17 cellular contexts compared by ENCODE assay signal in genomic region chr11:120867531-120867930, GRCh38.
A peak's percentile ranks its signal among the peaks of the same experiment; 100 is the strongest.
DNase-seq lines count a peak whose midpoint lies in the region; ATAC-seq, FAIRE-seq and TF ChIP-seq lines count a peak whose summit lies in the region.
"Had no signal": no experiment of that assay in that cellular context is flagged by ENCODE, and none has a peak within 500 bp of the region (broad histone marks: within the 10 kb centered on the region; RNA-seq: fewer than 3 reads in every experiment).

No MANE protein-coding gene starts in this region.

- H3K79me1 ChIP-seq in H1 (ENCODE audit: low read depth, low read length) = no peaks in the 10 kb centered on the region

- no peak overlapping the region for H3K4ac ChIP-seq in H1 (replicated peaks; ENCODE audit: insufficient read length, low read depth, low read length)

- CTCF ChIA-PET in H1 (lab: Charles Lee; ENCODE audit: partially characterized antibody) = interaction anchor here (0.6 to 2.2 kb wide), 7 partner anchors 11 to 157 kb away, joined by 3 to 10 read pairs (median 4); no protein-coding TSS in a partner anchor

- H4K8ac ChIP-seq in H1 (ENCODE audit: extremely low read depth, insufficient read depth, low read length) = no peak overlapping the region

- H3K36me3 ChIP-seq in H1 (ENCODE audit: control insufficient read depth in 2 of 4, insufficient read depth in 4 of 4, low read length in 3 of 4) = no peaks in the 10 kb centered on the region
- H3K36me3 ChIP-seq: SJCRH30 had no signal

- no peak overlapping the region for H3K56ac ChIP-seq in H1 (replicated peaks; ENCODE audit: insufficient read length, low read depth, low read length)

- TF ChIP-seq EP300 in H1 (IDR thresholded peaks at IDR 0.05; ENCODE audit: borderline replicate concordance in 1 of 2, low read depth in 2 of 2, low read length in 2 of 2) = no peak

- no peak overlapping the region for H2BK5ac ChIP-seq in H1 (ENCODE audit: low read depth, low read length)

- no peak for TF ChIP-seq RAD21 in H1 (IDR thresholded peaks at IDR 0.05 in 1 of 2, conservative IDR thresholded peaks at IDR 0.05 in 1 of 2; ENCODE audit: low read depth in 2 of 2, low read length in 2 of 2)

- no peak overlapping the region for H3K18ac ChIP-seq in H1 (ENCODE audit: extremely low read depth, low read length)

- H2BK12ac ChIP-seq in H1 (ENCODE audit: low read depth, low read length) = no peak overlapping the region

- no peaks in the 10 kb centered on the region for H3K9me3 ChIP-seq in H1 (ENCODE audit: insufficient read depth in 2 of 2, low read depth in 1 of 2, low read length in 1 of 2)
- H3K9me3 ChIP-seq: SJCRH30 had no signal

- H2BK120ac ChIP-seq in H1 (replicated peaks; ENCODE audit: low read depth, low read length) = no peak overlapping the region

- POLR2A ChIA-PET in H1 (lab: Charles Lee; ENCODE audit: partially characterized antibody) = interaction anchor here (0.7 kb wide), 1 partner anchor 17 kb away, joined by 3 read pairs; no protein-coding TSS in a partner anchor

- H2BK15ac ChIP-seq in H1 (ENCODE audit: low read length) = no peak overlapping the region

- no peak overlapping the region for H3K9ac ChIP-seq in H1 (replicated peaks in 1 of 4; ENCODE audit: extremely low read depth in 1 of 4, low read depth in 3 of 4, low read length in 3 of 4)

- no peaks in the 10 kb centered on the region for H4K20me1 ChIP-seq in H1 (replicated peaks in 1 of 2; ENCODE audit: control insufficient read depth in 1 of 2, insufficient read depth in 2 of 2, low read length in 2 of 2)

- H3K79me2 ChIP-seq in H1 (ENCODE audit: control insufficient read depth in 1 of 2, insufficient read depth in 2 of 2, low read length in 2 of 2) = no peaks in the 10 kb centered on the region

- H3K14ac ChIP-seq in H1 (ENCODE audit: insufficient read length) = no peak overlapping the region

- no peak overlapping the region for H2AK5ac ChIP-seq in H1 (ENCODE audit: low read depth, low read length)

- WGBS in H1 (ENCODE audit: extremely low coverage in 1 of 2, insufficient coverage in 1 of 2, insufficient read length in 1 of 2, insufficient replicate concordance in 2 of 2, low coverage in 1 of 2, low lambda C conversion rate in 2 of 2, missing lambda C conversion rate in 1 of 2), 2 experiments = 82% methylated on average over 11 of the region's 11 CpGs; no CpG with 5 or more reads in 1 of the 2 experiments

- no peak for TF ChIP-seq POLR2A in H1 (IDR thresholded peaks at IDR 0.05; ENCODE audit: control extremely low read depth in 1 of 2, low read depth in 2 of 2, low read length in 2 of 2)

- FAIRE-seq in H1 (lab: Jason Lieb, UNC) = no peak
- FAIRE-seq: GM12892, H54 had no signal

- TF ChIP-seq CTCF in H1 (IDR thresholded peaks at IDR 0.05; ENCODE audit: control extremely low read depth in 1 of 3, insufficient read depth in 1 of 3, low read depth in 1 of 3, low read length in 3 of 3) = no peak

- no peak overlapping the region for H3K23ac ChIP-seq in H1 (ENCODE audit: insufficient read length)

- H2BK20ac ChIP-seq in H1 (ENCODE audit: low read length) = 0 out of 2 replicates have a peak overlapping the region, but pooled peaks have one; percentile 32

- H4K5ac ChIP-seq in H1 (ENCODE audit: insufficient read length, low read depth, low read length) = no peak overlapping the region

- no peak overlapping the region for H4K91ac ChIP-seq in H1 (replicated peaks; ENCODE audit: insufficient read length, low read length)

- H3K27ac ChIP-seq in H1 (ENCODE audit: low read depth, low read length) = no peak overlapping the region
- H3K27ac ChIP-seq: RWPE1, SJCRH30 had no signal

- intact Hi-C loops in left colon (cut with DNase I, micrococcal nuclease) = no loop called here

- no peaks in the 10 kb centered on the region; the same call in 1 of the 2 replicates for H3K23me2 ChIP-seq in H1 (ENCODE audit: low read depth, low read length)

- no peak overlapping the region for H2AFZ ChIP-seq in H1 (ENCODE audit: low read length)

- peak overlapping the region in 1 of 2 experiments; percentile 8; a peak in 1 of 4 replicates for H3K4me2 ChIP-seq in H1 (ENCODE audit: insufficient read depth in 1 of 2, low read depth in 2 of 2, low read length in 2 of 2)

- H3K4me3 ChIP-seq in H1 (ENCODE audit: extremely low read depth in 1 of 4, insufficient read depth in 2 of 4, low read depth in 3 of 4, low read length in 4 of 4) = no peak overlapping the region
- H3K4me3 ChIP-seq: SJCRH30 had no signal

- DNase-seq in NCI-H1417 (lab: John Stamatoyannopoulos, UW) = peak in 2 of 3 experiments; percentile 50 to 75
- DNase-seq in NCI-H1417 treated with DMSO at 0.1 percent for 48 hours (lab: John Stamatoyannopoulos, UW) = no peak
- DNase-seq in NCI-H345 treated with DMSO at 0.1 percent for 48 hours (lab: John Stamatoyannopoulos, UW; ENCODE audit: unreplicated experiment) = peak; percentile 11
- DNase-seq in H1 (ENCODE audit: low read depth in 1 of 2, low spot score in 2 of 2) = peak in 1 of 2 experiments; percentile 51
- DNase-seq in islet precursor cell = peak; percentile 66
- DNase-seq in left colon = no peak
- no peak for DNase-seq in kidney tubule cell (ENCODE audit: low spot score)
- DNase-seq: 8988T; CD4-positive, alpha-beta memory T cell; NCI-H1092; NCI-H187 treated with DMSO at 0.1 percent for 48 hours; NCI-H510A treated with DMSO at 0.1 percent for 48 hours; SJCRH30 had no signal

- no peaks in the 10 kb centered on the region for H3K4me1 ChIP-seq in H1 (replicated peaks in 1 of 4; ENCODE audit: control insufficient read depth in 3 of 4, insufficient read depth in 4 of 4, low read length in 3 of 4)
- H3K4me1 ChIP-seq: SJCRH30 had no signal

- H3K27me3 ChIP-seq in H1 (replicated peaks in 1 of 4; ENCODE audit: control insufficient read depth in 3 of 4, extremely low read depth in 1 of 4, insufficient read depth in 3 of 4, low read length in 3 of 4) = no peaks in the 10 kb centered on the region; a peak in 1 of 7 replicates
- H3K27me3 ChIP-seq: SJCRH30 had no signal

- ATAC-seq in left colon (no peak), HG03045 (IDR thresholded peaks at IDR 0.05; ENCODE audit: unreplicated experiment) (no peak)

TF ChIP-seq in H1, 55 proteins besides CTCF, POLR2A, EP300 and RAD21:
- TF ChIP-seq, protein P1, sequence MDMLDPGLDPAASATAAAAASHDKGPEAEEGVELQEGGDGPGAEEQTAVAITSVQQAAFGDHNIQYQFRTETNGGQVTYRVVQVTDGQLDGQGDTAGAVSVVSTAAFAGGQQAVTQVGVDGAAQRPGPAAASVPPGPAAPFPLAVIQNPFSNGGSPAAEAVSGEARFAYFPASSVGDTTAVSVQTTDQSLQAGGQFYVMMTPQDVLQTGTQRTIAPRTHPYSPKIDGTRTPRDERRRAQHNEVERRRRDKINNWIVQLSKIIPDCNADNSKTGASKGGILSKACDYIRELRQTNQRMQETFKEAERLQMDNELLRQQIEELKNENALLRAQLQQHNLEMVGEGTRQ (IDR thresholded peaks at IDR 0.05; ENCODE audit: low read length) = no peak
- TF ChIP-seq SP1 (IDR thresholded peaks at IDR 0.05; ENCODE audit: low read depth, low read length) (no peak), TAF1 (IDR thresholded peaks at IDR 0.05; ENCODE audit: low read depth, low read length) (no peak)
- TF ChIP-seq, protein P2, sequence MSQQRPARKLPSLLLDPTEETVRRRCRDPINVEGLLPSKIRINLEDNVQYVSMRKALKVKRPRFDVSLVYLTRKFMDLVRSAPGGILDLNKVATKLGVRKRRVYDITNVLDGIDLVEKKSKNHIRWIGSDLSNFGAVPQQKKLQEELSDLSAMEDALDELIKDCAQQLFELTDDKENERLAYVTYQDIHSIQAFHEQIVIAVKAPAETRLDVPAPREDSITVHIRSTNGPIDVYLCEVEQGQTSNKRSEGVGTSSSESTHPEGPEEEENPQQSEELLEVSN (IDR thresholded peaks at IDR 0.05) = peak; percentile 52; the same call in 1 of the 2 replicates

Comparison
In these comparisons a context has a peak if more than half of its experiments do, and no peak if none do; other contexts are left out.
1. DNase-seq: peak in NCI-H1417 (2 of 3), NCI-H345 treated with DMSO at 0.1 percent for 48 hours (single experiment) and islet precursor cell (single experiment); none in NCI-H1417 treated with DMSO at 0.1 percent for 48 hours (single experiment), left colon (0 of 2) and kidney tubule cell (single experiment).